ENCODE assay signal across 8 cellular contexts in the genomic region with DNA sequence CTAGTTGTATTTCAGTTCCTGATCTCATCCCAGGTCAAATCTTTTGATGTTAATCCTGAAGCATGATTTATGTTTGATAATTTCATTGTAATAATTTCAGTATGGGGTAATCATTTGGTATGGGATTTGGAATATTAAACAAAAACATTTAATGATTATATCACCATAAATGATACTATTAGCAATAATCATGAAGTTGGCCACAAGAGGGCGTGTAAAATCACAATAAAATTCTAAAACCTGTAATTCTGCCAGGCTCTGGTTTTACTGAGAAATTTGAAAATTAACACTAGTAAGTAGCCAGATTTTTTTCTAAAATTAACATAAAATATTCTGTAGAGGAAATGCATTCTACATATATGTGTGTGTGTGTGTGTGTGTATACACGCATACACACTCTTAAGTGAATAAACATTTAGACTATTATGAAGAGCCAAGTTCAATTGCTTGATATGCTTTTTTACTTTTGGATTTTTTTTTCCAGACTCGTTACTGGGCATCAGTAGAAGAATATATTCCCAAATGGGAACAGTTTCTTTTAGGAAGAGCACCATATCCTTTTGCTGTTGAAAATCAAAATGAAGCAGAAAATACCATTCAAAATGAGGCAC. TPM values are rescaled to one million over a fixed set of nuclear protein-coding genes. Genes with fewer than 3 reads are reported as not detected.
DNase-seq lines count a peak whose midpoint lies in the region; ATAC-seq, FAIRE-seq and TF ChIP-seq lines count a peak whose summit lies in the region.

No MANE protein-coding gene starts in this region.

- H3K36me3 ChIP-seq in effector memory CD4-positive, alpha-beta T cell (ENCODE audit: control insufficient read depth, insufficient read depth, low read length): no peaks in the 10 kb centered on the region

- no peak overlapping the region for H3K27ac ChIP-seq in effector memory CD4-positive, alpha-beta T cell (ENCODE audit: insufficient read depth, low read length, poor library complexity, severe bottlenecking)

- DNase-seq in LNCaP clone FGC (ENCODE audit: low read depth): no peak
- peak; percentile 52 for DNase-seq in choroid plexus epithelial cell (ENCODE audit: low read depth)
- no peak for DNase-seq in osteocyte (ENCODE audit: extremely low spot score, unreplicated experiment)
- DNase-seq in OCI-M2 (lab: John Stamatoyannopoulos, UW; ENCODE audit: unreplicated experiment): no peak
- DNase-seq in stimulated activated CD4-positive, alpha-beta T cell treated with anti-CD3 and anti-CD28 coated beads, Interleukin-4, amount 100 ng/mL, for 24 hours: no peak
- DNase-seq in effector memory CD4-positive, alpha-beta T cell: no peak

- peak; percentile 97 for FAIRE-seq in G401.6 (lab: Jason Lieb, UNC)

- no peak overlapping the region for H3K27ac Mint-ChIP-seq in osteocyte (ENCODE audit: unreplicated experiment)

- no peak for ATAC-seq in GM18502 (IDR thresholded peaks at IDR 0.05; ENCODE audit: poor library complexity, unreplicated experiment)

- no peaks in the 10 kb centered on the region for H3K4me1 ChIP-seq in effector memory CD4-positive, alpha-beta T cell (ENCODE audit: control insufficient read depth, insufficient read depth, low read length, poor library complexity, severe bottlenecking)

- H3K27me3 ChIP-seq in effector memory CD4-positive, alpha-beta T cell (replicated peaks; ENCODE audit: control insufficient read depth, insufficient read depth, low read length, poor library complexity, severe bottlenecking): no peaks in the 10 kb centered on the region

- H3K4me1 Mint-ChIP-seq in osteocyte (ENCODE audit: unreplicated experiment): no peaks in the 10 kb centered on the region

- TF ChIP-seq CTCF in LNCaP clone FGC (IDR thresholded peaks at IDR 0.05; ENCODE audit: control insufficient read depth, extremely low read depth, insufficient read depth) (peak; percentile 45), choroid plexus epithelial cell (conservative IDR thresholded peaks at IDR 0.05; ENCODE audit: low read depth, low read length) (peak; percentile 52), osteocyte (IDR thresholded peaks at IDR 0.05) (peak; percentile 67)

- H3K9me3 ChIP-seq in effector memory CD4-positive, alpha-beta T cell (ENCODE audit: control insufficient read depth, low read length): no peaks in the 10 kb centered on the region

- H3K9me3 Mint-ChIP-seq in osteocyte (ENCODE audit: unreplicated experiment): no peaks in the 10 kb centered on the region

- H3K36me3 Mint-ChIP-seq in osteocyte (ENCODE audit: unreplicated experiment): peaks cover 2% of the 10 kb centered on the region

- H3K27me3 Mint-ChIP-seq in osteocyte (ENCODE audit: unreplicated experiment): no peaks in the 10 kb centered on the region

- H3K4me3 ChIP-seq in LNCaP clone FGC (ENCODE audit: low read depth, low read length) (no peak overlapping the region), choroid plexus epithelial cell (ENCODE audit: low read depth, low read length) (no peak overlapping the region)
- H3K4me3 ChIP-seq in effector memory CD4-positive, alpha-beta T cell (ENCODE audit: insufficient read depth, low read depth, low read length, poor library complexity, severe bottlenecking): no peak overlapping the region

- no peak overlapping the region for H3K4me3 Mint-ChIP-seq in osteocyte (ENCODE audit: unreplicated experiment)

RNA-seq across cellular contexts. Expression of gene FEZF2, which starts 40.5 kb away (rescaled TPM):
- not detected in 2 replicates for total RNA-seq in osteocyte
